13 cellular contexts compared by ENCODE assay signal in the genomic region with DNA sequence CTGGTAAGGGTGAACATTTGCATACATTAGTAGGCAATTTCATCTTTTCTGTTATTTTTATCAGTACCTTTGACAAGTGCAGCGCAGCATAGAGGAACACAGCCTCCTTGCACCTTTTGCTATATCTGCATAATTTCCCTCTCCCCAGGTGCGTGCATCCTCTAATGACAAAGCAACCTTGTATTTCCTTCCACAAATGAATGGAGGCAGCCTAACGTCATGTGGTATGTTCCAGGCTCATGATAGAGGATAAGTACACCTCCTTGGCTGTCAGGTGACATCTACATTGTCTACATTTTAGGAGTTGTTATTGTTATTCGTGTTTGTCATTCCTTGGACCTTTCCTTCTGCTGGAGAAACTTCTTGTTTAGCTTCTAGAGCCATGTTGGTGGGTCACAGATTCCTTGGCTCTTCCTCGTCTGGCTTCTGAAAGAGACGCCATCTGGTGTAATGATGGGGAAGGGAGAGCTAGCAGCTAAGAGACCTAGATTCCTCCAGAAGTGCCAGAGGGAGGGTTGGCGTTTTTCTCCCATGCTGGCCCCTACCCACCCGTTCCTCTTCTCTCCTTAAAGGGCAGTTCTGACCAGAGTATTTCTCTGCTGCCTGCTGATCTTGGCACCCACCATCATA. TPM values are rescaled to one million over a fixed set of nuclear protein-coding genes. Genes with fewer than 3 reads are reported as not detected.
DNase-seq lines count a peak whose midpoint lies in the region; ATAC-seq and TF ChIP-seq lines count a peak whose summit lies in the region.
"Had no signal": no experiment of that assay in that cellular context is flagged by ENCODE, and none has a peak within 500 bp of the region (broad histone marks: within the 10 kb centered on the region; RNA-seq: fewer than 3 reads in every experiment).

No MANE protein-coding gene starts in this region.

- TF ChIP-seq POLR2A in esophagus muscularis mucosa (IDR thresholded peaks at IDR 0.05; ENCODE audit: low read depth) = no peak

- POLR2A ChIA-PET in activated CD8-positive, alpha-beta T cell treated with anti-CD3 and anti-CD28 coated beads, Interleukin-2, amount 10 ng/mL, durations not matched to agents 7 days and 5 days (lab: Charles Lee) = interaction anchor here (0.7 to 2.2 kb wide), 4 partner anchors 10 to 33 kb away, joined by 3 to 9 read pairs (median 3); no protein-coding TSS in a partner anchor

- no peak for ATAC-seq in activated CD8-positive, alpha-beta T cell treated with anti-CD3 and anti-CD28 coated beads, Interleukin-2, amount 10 ng/mL, durations not matched to agents 7 days and 5 days
- ATAC-seq in thoracic aorta (ENCODE audit: insufficient number of reproducible peaks, low FRiP score, low read depth) (no peak), HG03139 (IDR thresholded peaks at IDR 0.05; ENCODE audit: unreplicated experiment) (no peak)

- H3K4me3 ChIP-seq in esophagus muscularis mucosa (no peak overlapping the region), thoracic aorta (no peak overlapping the region), colonic mucosa (no peak overlapping the region)
- H3K4me3 ChIP-seq: cardiac muscle cell, skin epidermis had no signal

- no peak for TF ChIP-seq EP300 in esophagus muscularis mucosa (IDR thresholded peaks at IDR 0.05)

- H3K36me3 Mint-ChIP-seq in activated naive CD4-positive, alpha-beta T cell treated with anti-CD3 and anti-CD28 coated beads, Interleukin-2, amount 50 U/mL, for 24 hours = peaks cover 32% of the 10 kb centered on the region
- peaks cover 89% of the 10 kb centered on the region for H3K36me3 Mint-ChIP-seq in activated CD8-positive, alpha-beta T cell treated with anti-CD3 and anti-CD28 coated beads, Interleukin-2, amount 10 ng/mL, durations not matched to agents 7 days and 5 days (ENCODE audit: low read depth)

- H3K36me3 ChIP-seq in esophagus muscularis mucosa (peaks cover 0 to 14% (median 8%) of the 10 kb centered on the region in 4 donors), thoracic aorta (peaks cover 4% of the 10 kb centered on the region), colonic mucosa (no peaks in the 10 kb centered on the region)

- TF ChIP-seq CTCF in esophagus muscularis mucosa (IDR thresholded peaks at IDR 0.05) = no peak
- TF ChIP-seq CTCF in thoracic aorta (IDR thresholded peaks at IDR 0.05) = no peak
- no peak for TF ChIP-seq CTCF in colonic mucosa (IDR thresholded peaks at IDR 0.05)

- peak overlapping the region; percentile 49 for H3K4me3 Mint-ChIP-seq in activated naive CD4-positive, alpha-beta T cell treated with anti-CD3 and anti-CD28 coated beads, Interleukin-2, amount 50 U/mL, for 24 hours
- H3K4me3 Mint-ChIP-seq in activated CD8-positive, alpha-beta T cell treated with anti-CD3 and anti-CD28 coated beads, Interleukin-2, amount 10 ng/mL, durations not matched to agents 7 days and 5 days = no peak overlapping the region

- H3K27me3 ChIP-seq in esophagus muscularis mucosa (no peaks in the 10 kb centered on the region), thoracic aorta (replicated peaks; ENCODE audit: insufficient read depth) (no peaks in the 10 kb centered on the region), colonic mucosa (no peaks in the 10 kb centered on the region)
- H3K27me3 ChIP-seq: cardiac muscle cell had no signal

- no peak for DNase-seq in activated naive CD4-positive, alpha-beta T cell treated with Interleukin-2 at 50 U/mL for 16 hours
- no peak for DNase-seq in activated CD8-positive, alpha-beta T cell treated with anti-CD3 and anti-CD28 coated beads, Interleukin-2, amount 10 ng/mL, durations not matched to agents 7 days and 5 days
- DNase-seq in esophagus muscularis mucosa (ENCODE audit: extremely low spot score) = no peak
- no peak for DNase-seq in thoracic aorta (ENCODE audit: low spot score)
- DNase-seq in T-helper 9 cell = no peak
- DNase-seq in colonic mucosa = no peak
- DNase-seq: NCI-H2171, SW 1271 had no signal

- H3K27ac Mint-ChIP-seq in activated naive CD4-positive, alpha-beta T cell treated with anti-CD3 and anti-CD28 coated beads, Interleukin-2, amount 50 U/mL, for 24 hours = peak overlapping the region; percentile 95
- peak overlapping the region; percentile 76 for H3K27ac Mint-ChIP-seq in activated CD8-positive, alpha-beta T cell treated with anti-CD3 and anti-CD28 coated beads, Interleukin-2, amount 10 ng/mL, durations not matched to agents 7 days and 5 days

- H3K27ac ChIP-seq in esophagus muscularis mucosa (replicated peaks in 1 of 4) = peak overlapping the region in 3 of 4 donors; percentile 18 to 46 (median 19)
- H3K27ac ChIP-seq in thoracic aorta = peak overlapping the region; percentile 30 to 52
- H3K27ac ChIP-seq in colonic mucosa = no peak overlapping the region
- H3K27ac ChIP-seq: cardiac muscle cell had no signal

- peaks cover 95% of the 10 kb centered on the region for H3K4me1 Mint-ChIP-seq in activated naive CD4-positive, alpha-beta T cell treated with anti-CD3 and anti-CD28 coated beads, Interleukin-2, amount 50 U/mL, for 24 hours
- peaks cover 96% of the 10 kb centered on the region for H3K4me1 Mint-ChIP-seq in activated CD8-positive, alpha-beta T cell treated with anti-CD3 and anti-CD28 coated beads, Interleukin-2, amount 10 ng/mL, durations not matched to agents 7 days and 5 days (ENCODE audit: low read depth)

- H3K9me3 ChIP-seq in esophagus muscularis mucosa = no peaks in the 10 kb centered on the region
- no peaks in the 10 kb centered on the region for H3K9me3 ChIP-seq in thoracic aorta
- no peaks in the 10 kb centered on the region for H3K9me3 ChIP-seq in colonic mucosa

- intact Hi-C loops in esophagus muscularis mucosa (cut with DNase I) (no loop called here), colonic mucosa (cut with DNase I) (no loop called here)

- H3K27me3 Mint-ChIP-seq in activated naive CD4-positive, alpha-beta T cell treated with anti-CD3 and anti-CD28 coated beads, Interleukin-2, amount 50 U/mL, for 24 hours = no peaks in the 10 kb centered on the region
- no peaks in the 10 kb centered on the region for H3K27me3 Mint-ChIP-seq in activated CD8-positive, alpha-beta T cell treated with anti-CD3 and anti-CD28 coated beads, Interleukin-2, amount 10 ng/mL, durations not matched to agents 7 days and 5 days (ENCODE audit: low read depth)

- 90% methylated on average over 8 of the region's 8 CpGs for WGBS in esophagus muscularis mucosa

- H3K9me3 Mint-ChIP-seq in activated naive CD4-positive, alpha-beta T cell treated with anti-CD3 and anti-CD28 coated beads, Interleukin-2, amount 50 U/mL, for 24 hours = no peaks in the 10 kb centered on the region
- H3K9me3 Mint-ChIP-seq in activated CD8-positive, alpha-beta T cell treated with anti-CD3 and anti-CD28 coated beads, Interleukin-2, amount 10 ng/mL, durations not matched to agents 7 days and 5 days (ENCODE audit: insufficient read depth) = no peaks in the 10 kb centered on the region

- CTCF ChIA-PET in activated CD8-positive, alpha-beta T cell treated with anti-CD3 and anti-CD28 coated beads, Interleukin-2, amount 10 ng/mL, durations not matched to agents 7 days and 5 days (lab: Charles Lee) = interaction anchor here (1.3 to 13.2 kb wide), 5 partner anchors 20 to 119 kb away, joined by 3 to 321 read pairs (median 6); a partner anchor contains a TSS

- no peak overlapping the region for H3K9ac ChIP-seq in colonic mucosa (ENCODE audit: low read depth in 2 of 2, low read length in 2 of 2)

- H3K4me1 ChIP-seq in esophagus muscularis mucosa (peaks cover 46 to 60% (median 53%) of the 10 kb centered on the region in 4 donors), thoracic aorta (ENCODE audit: control insufficient read depth in 1 of 2, low read depth in 2 of 2) (peaks cover 22 to 36% of the 10 kb centered on the region in 2 donors), colonic mucosa (no peaks in the 10 kb centered on the region)

RNA-seq across cellular contexts. Expression of a gene that starts 37.0 kb away (rescaled TPM):
- total RNA-seq in activated CD8-positive, alpha-beta T cell treated with anti-CD3 and anti-CD28 coated beads, Interleukin-2, amount 10 ng/mL, durations not matched to agents 7 days and 5 days = 100 to 1,000 TPM; 863 to 926 TPM
- total RNA-seq in esophagus muscularis mucosa (10 to 100 TPM; 27.0 to 43.9 (median 37.3) TPM), thoracic aorta (100 to 1,000 TPM in 1 of 2 donors, 10 to 100 TPM in 1; 53.1 to 102 TPM), colonic mucosa (10 to 100 TPM; 13.7 to 15.4 TPM)

RNA-seq across cellular contexts. Expression of a gene that starts 57.2 kb away (rescaled TPM):
- under 1 TPM; 0.05 to 0.39 TPM for total RNA-seq in activated CD8-positive, alpha-beta T cell treated with anti-CD3 and anti-CD28 coated beads, Interleukin-2, amount 10 ng/mL, durations not matched to agents 7 days and 5 days
- total RNA-seq in esophagus muscularis mucosa (under 1 TPM in 3 of 4 donors, not detected in 1; 0.06 to 0.33 (median 0.11) TPM), thoracic aorta (under 1 TPM in 1 of 2 donors, not detected in 1; 0.28 TPM), colonic mucosa (10 to 100 TPM; 37.0 to 54.3 TPM)
- total RNA-seq: fibroblast of villous mesenchyme had no signal

Comparison
In these comparisons a context has a peak if more than half of its experiments do, and no peak if none do; other contexts are left out.
1. RNA of a gene that starts 37.0 kb away (total RNA-seq): 863 to 926 TPM in activated CD8-positive, alpha-beta T cell treated with anti-CD3 and anti-CD28 coated beads, Interleukin-2, amount 10 ng/mL, durations not matched to agents 7 days and 5 days; 53.1 to 102 TPM in thoracic aorta, 27.0 to 43.9 TPM in esophagus muscularis mucosa and 13.7 to 15.4 TPM in colonic mucosa; every median in the first group is over 4 times any median in the second.
2. RNA of a gene that starts 57.2 kb away (total RNA-seq): 37.0 to 54.3 TPM in colonic mucosa; 0.05 to 0.39 TPM in activated CD8-positive, alpha-beta T cell treated with anti-CD3 and anti-CD28 coated beads, Interleukin-2, amount 10 ng/mL, durations not matched to agents 7 days and 5 days, 0.28 TPM in thoracic aorta and 0.06 to 0.33 TPM in esophagus muscularis mucosa; every median in the first group is over 10 times any median in the second.